ENCODE assay signal across 13 cellular contexts in the genomic region with DNA sequence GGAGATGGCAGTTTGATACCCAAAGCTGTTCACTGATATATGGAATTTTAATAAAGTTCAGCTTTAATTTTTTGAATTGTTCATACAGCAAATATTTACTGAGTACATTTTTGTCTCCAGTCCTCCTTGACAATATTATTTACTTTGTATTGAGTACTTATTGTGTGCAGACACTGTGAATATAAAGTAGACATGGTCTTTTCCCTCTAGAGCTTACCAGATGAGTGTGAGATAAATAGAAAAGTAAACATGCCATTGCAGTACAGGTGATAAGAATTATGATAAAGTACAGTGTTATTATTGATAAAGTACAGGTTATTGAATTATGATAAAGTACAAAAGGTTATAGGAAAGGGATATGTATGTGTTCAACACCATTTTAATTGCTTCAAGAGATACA. TPM values are rescaled to one million over a fixed set of nuclear protein-coding genes. Genes with fewer than 3 reads are reported as not detected.
DNase-seq lines count a peak whose midpoint lies in the region; ATAC-seq and TF ChIP-seq lines count a peak whose summit lies in the region.
"Had no signal": no experiment of that assay in that cellular context is flagged by ENCODE, and none has a peak within 500 bp of the region (broad histone marks: within the 10 kb centered on the region; RNA-seq: fewer than 3 reads in every experiment).

No MANE protein-coding gene starts in this region.

- H3K27me3 ChIP-seq in CD4-positive, alpha-beta memory T cell (ENCODE audit: insufficient read depth, low read length) = no peaks in the 10 kb centered on the region
- H3K27me3 ChIP-seq in naive thymus-derived CD4-positive, alpha-beta T cell (ENCODE audit: control insufficient read depth in 2 of 2, insufficient read depth in 2 of 2, low read length in 2 of 2) = no peaks in the 10 kb centered on the region
- H3K27me3 ChIP-seq in SJCRH30 (no peaks in the 10 kb centered on the region), uterus (no peaks in the 10 kb centered on the region)
- H3K27me3 ChIP-seq: upper lobe of right lung had no signal

- peaks cover 38 to 65% (median 50%) of the 10 kb centered on the region in 4 donors for H3K4me1 Mint-ChIP-seq in CD4-positive, alpha-beta memory T cell
- H3K4me1 Mint-ChIP-seq in HFFc6 (ENCODE audit: low read depth) = peaks cover 61% of the 10 kb centered on the region
- H3K4me1 Mint-ChIP-seq in activated T-helper 2 cell treated with anti-CD3 and anti-CD28 coated beads, Interferon-gamma antibody, Interleukin-2, Interleukin-4, amounts not matched to agents 10 μg/mL and 5 μg/mL and 100 μg/mL, durations not matched to agents 14 hours and 24 hours and 36 hours (ENCODE audit: low read depth) = peaks cover 40% of the 10 kb centered on the region
- peaks cover 39 to 81% (median 66%) of the 10 kb centered on the region in 7 donors for H3K4me1 Mint-ChIP-seq in naive thymus-derived CD4-positive, alpha-beta T cell

- no peak for ATAC-seq in naive thymus-derived CD4-positive, alpha-beta T cell
- ATAC-seq in GM18909 (IDR thresholded peaks at IDR 0.05; ENCODE audit: poor library complexity, unreplicated experiment) = no peak
- ATAC-seq: upper lobe of right lung had no signal

- intact Hi-C loops in CD4-positive, alpha-beta memory T cell (cut with micrococcal nuclease) = loop anchor here (10.0 kb wide), 2 partner anchors 1637 to 1823 kb away; partner anchors contain the start of genes ANAPC13, ASTE1, CEP63 and NEK11
- intact Hi-C loops in activated T-helper 2 cell treated with anti-CD3 and anti-CD28 coated beads, Interferon-gamma antibody, Interleukin-2, Interleukin-4, amounts not matched to agents 10 μg/mL and 5 μg/mL and 100 μg/mL, durations not matched to agents 14 hours and 24 hours and 36 hours (cut with micrococcal nuclease) = no loop called here
- intact Hi-C loops in naive thymus-derived CD4-positive, alpha-beta T cell (cut with micrococcal nuclease) = loop anchor here (5.0 to 10.0 kb wide), 4 partner anchors 910 to 1770 kb away; partner anchors contain the start of genes ATP2C1 (in 1 of the 2), CDV3 (in 1 of the 2), MRPL3 (in 1 of the 2) and NUDT16 (in 1 of the 2)
- intact Hi-C loops in uterus (cut with DNase I; ENCODE audit: low total_unique reads) = no loop called here

- no peaks in the 10 kb centered on the region for H3K9me3 ChIP-seq in CD4-positive, alpha-beta memory T cell (ENCODE audit: control insufficient read depth in 1 of 2, low read length in 2 of 2)
- no peaks in the 10 kb centered on the region for H3K9me3 ChIP-seq in naive thymus-derived CD4-positive, alpha-beta T cell (ENCODE audit: control insufficient read depth in 2 of 3, low read length in 3 of 3)
- H3K9me3 ChIP-seq in SJCRH30 (replicated peaks) = no peaks in the 10 kb centered on the region
- no peaks in the 10 kb centered on the region for H3K9me3 ChIP-seq in uterus
- H3K9me3 ChIP-seq: upper lobe of right lung had no signal

- H3K27ac Mint-ChIP-seq in CD4-positive, alpha-beta memory T cell = peak overlapping the region in 3 of 7 donors; percentile 46 to 74 (median 62)
- no peak overlapping the region for H3K27ac Mint-ChIP-seq in HFFc6
- H3K27ac Mint-ChIP-seq in activated T-helper 2 cell treated with anti-CD3 and anti-CD28 coated beads, Interferon-gamma antibody, Interleukin-2, Interleukin-4, amounts not matched to agents 10 μg/mL and 5 μg/mL and 100 μg/mL, durations not matched to agents 14 hours and 24 hours and 36 hours = no peak overlapping the region
- H3K27ac Mint-ChIP-seq in naive thymus-derived CD4-positive, alpha-beta T cell = peak overlapping the region in 2 of 9 donors; percentile 15 to 34
- H3K27ac Mint-ChIP-seq: activated naive CD4-positive, alpha-beta T cell treated with anti-CD3 and anti-CD28 coated beads for 36 hours had no signal

- H3K36me3 Mint-ChIP-seq in CD4-positive, alpha-beta memory T cell = peaks cover 0 to 20% of the 10 kb centered on the region in 2 donors
- peaks cover 10% of the 10 kb centered on the region for H3K36me3 Mint-ChIP-seq in HFFc6 (ENCODE audit: low read depth)
- H3K36me3 Mint-ChIP-seq in activated T-helper 2 cell treated with anti-CD3 and anti-CD28 coated beads, Interferon-gamma antibody, Interleukin-2, Interleukin-4, amounts not matched to agents 10 μg/mL and 5 μg/mL and 100 μg/mL, durations not matched to agents 14 hours and 24 hours and 36 hours (ENCODE audit: low read depth) = peaks cover 37% of the 10 kb centered on the region
- peaks cover 0 to 8% (median 4%) of the 10 kb centered on the region in 5 donors for H3K36me3 Mint-ChIP-seq in naive thymus-derived CD4-positive, alpha-beta T cell

- POLR2A ChIA-PET in CD4-positive, alpha-beta memory T cell (lab: Charles Lee; ENCODE audit: partially characterized antibody) = no interaction called here
- POLR2A ChIA-PET in naive thymus-derived CD4-positive, alpha-beta T cell (lab: Charles Lee) = interaction anchor here (0.5 to 0.6 kb wide), 2 partner anchors 17 to 249 kb away, joined by 3 read pairs; no protein-coding TSS in a partner anchor

- H3K27ac ChIP-seq in CD4-positive, alpha-beta memory T cell (ENCODE audit: low read depth, low read length) = no peak overlapping the region
- H3K27ac ChIP-seq in naive thymus-derived CD4-positive, alpha-beta T cell (ENCODE audit: low read depth, low read length) = no peak overlapping the region
- H3K27ac ChIP-seq in SJCRH30 (no peak overlapping the region), uterus (no peak overlapping the region)
- H3K27ac ChIP-seq: upper lobe of right lung had no signal

- no peak for DNase-seq in CD4-positive, alpha-beta memory T cell
- DNase-seq in HFFc6 = no peak
- DNase-seq in activated T-helper 2 cell treated with anti-CD3 and anti-CD28 coated beads, Interferon-gamma antibody, Interleukin-2, Interleukin-4, amounts not matched to agents 10 μg/mL and 5 μg/mL and 100 μg/mL, durations not matched to agents 14 hours and 24 hours and 36 hours (ENCODE audit: low spot score) = no peak
- no peak for DNase-seq in naive thymus-derived CD4-positive, alpha-beta T cell
- no peak for DNase-seq in SJCRH30
- no peak for DNase-seq in uterus
- no peak for DNase-seq in COLO668 (lab: John Stamatoyannopoulos, UW; ENCODE audit: unreplicated experiment)
- DNase-seq: activated naive CD4-positive, alpha-beta T cell treated with anti-CD3 and anti-CD28 coated beads for 36 hours; DMS79; NCI-H1930; upper lobe of right lung had no signal

- peak overlapping the region in 5 of 8 donors; percentile 13 to 99 (median 38) for H3K4me3 Mint-ChIP-seq in CD4-positive, alpha-beta memory T cell
- peak overlapping the region; percentile 99 for H3K4me3 Mint-ChIP-seq in HFFc6
- peak overlapping the region; percentile 94 for H3K4me3 Mint-ChIP-seq in activated T-helper 2 cell treated with anti-CD3 and anti-CD28 coated beads, Interferon-gamma antibody, Interleukin-2, Interleukin-4, amounts not matched to agents 10 μg/mL and 5 μg/mL and 100 μg/mL, durations not matched to agents 14 hours and 24 hours and 36 hours (ENCODE audit: low read depth)
- H3K4me3 Mint-ChIP-seq in naive thymus-derived CD4-positive, alpha-beta T cell = peak overlapping the region in 8 of 10 donors; percentile 23 to 97 (median 59)

- H3K4me3 ChIP-seq in CD4-positive, alpha-beta memory T cell (ENCODE audit: low read length in 2 of 2) = no peak overlapping the region
- no peak overlapping the region for H3K4me3 ChIP-seq in naive thymus-derived CD4-positive, alpha-beta T cell (ENCODE audit: low read length)
- H3K4me3 ChIP-seq in SJCRH30 (no peak overlapping the region), uterus (no peak overlapping the region)
- H3K4me3 ChIP-seq: lung had no signal

- peaks cover 47% of the 10 kb centered on the region for H3K4me1 ChIP-seq in CD4-positive, alpha-beta memory T cell (ENCODE audit: insufficient read depth, low read length)
- H3K4me1 ChIP-seq in naive thymus-derived CD4-positive, alpha-beta T cell (ENCODE audit: control insufficient read depth in 2 of 2, insufficient read depth in 2 of 2, low read length in 2 of 2) = peaks cover 9 to 19% of the 10 kb centered on the region in 2 donors
- H3K4me1 ChIP-seq in SJCRH30 (peaks cover 3% of the 10 kb centered on the region; the same call in 1 of the 2 replicates), uterus (peaks cover 0 to 5% of the 10 kb centered on the region in 2 donors)

- TF ChIP-seq CTCF in HFFc6 (IDR thresholded peaks at IDR 0.05) (no peak), uterus (IDR thresholded peaks at IDR 0.05) (no peak)

- H3K9me3 Mint-ChIP-seq in CD4-positive, alpha-beta memory T cell = no peaks in the 10 kb centered on the region
- no peaks in the 10 kb centered on the region for H3K9me3 Mint-ChIP-seq in HFFc6
- H3K9me3 Mint-ChIP-seq in activated T-helper 2 cell treated with anti-CD3 and anti-CD28 coated beads, Interferon-gamma antibody, Interleukin-2, Interleukin-4, amounts not matched to agents 10 μg/mL and 5 μg/mL and 100 μg/mL, durations not matched to agents 14 hours and 24 hours and 36 hours = no peaks in the 10 kb centered on the region
- no peaks in the 10 kb centered on the region for H3K9me3 Mint-ChIP-seq in naive thymus-derived CD4-positive, alpha-beta T cell
- H3K9me3 Mint-ChIP-seq: activated naive CD4-positive, alpha-beta T cell treated with anti-CD3 and anti-CD28 coated beads for 36 hours had no signal

- H3K36me3 ChIP-seq in CD4-positive, alpha-beta memory T cell (ENCODE audit: insufficient read depth, low read length) = no peaks in the 10 kb centered on the region
- peaks cover 0 to 18% (median 0%) of the 10 kb centered on the region in 3 experiments for H3K36me3 ChIP-seq in naive thymus-derived CD4-positive, alpha-beta T cell (ENCODE audit: control insufficient read depth in 2 of 3, insufficient read depth in 3 of 3, low read length in 3 of 3)
- H3K36me3 ChIP-seq in SJCRH30 (peaks cover 8% of the 10 kb centered on the region), uterus (no peaks in the 10 kb centered on the region)
- H3K36me3 ChIP-seq: upper lobe of right lung had no signal

- H3K27me3 Mint-ChIP-seq in CD4-positive, alpha-beta memory T cell = no peaks in the 10 kb centered on the region
- H3K27me3 Mint-ChIP-seq in HFFc6 (ENCODE audit: insufficient read depth) = peaks cover 1% of the 10 kb centered on the region; the same call in 1 of the 2 replicates
- H3K27me3 Mint-ChIP-seq in activated T-helper 2 cell treated with anti-CD3 and anti-CD28 coated beads, Interferon-gamma antibody, Interleukin-2, Interleukin-4, amounts not matched to agents 10 μg/mL and 5 μg/mL and 100 μg/mL, durations not matched to agents 14 hours and 24 hours and 36 hours (ENCODE audit: low read depth) = no peaks in the 10 kb centered on the region
- H3K27me3 Mint-ChIP-seq in naive thymus-derived CD4-positive, alpha-beta T cell = no peaks in the 10 kb centered on the region

- TF ChIP-seq POLR2A in uterus (IDR thresholded peaks at IDR 0.05) = no peak

- CTCF ChIA-PET in CD4-positive, alpha-beta memory T cell (lab: Charles Lee; ENCODE audit: partially characterized antibody) = no interaction called here
- CTCF ChIA-PET in naive thymus-derived CD4-positive, alpha-beta T cell (lab: Charles Lee) = interaction anchor here (2.2 kb wide), 1 partner anchor 19 kb away, joined by 6 read pairs; no protein-coding TSS in a partner anchor

RNA-seq across cellular contexts. Expression of gene UBA5, which starts 2.1 kb away (rescaled TPM):
- 10 to 100 TPM; 33.0 to 33.7 TPM for total RNA-seq in CD4-positive, alpha-beta memory T cell
- polyA plus RNA-seq in CD4-positive, alpha-beta memory T cell = 10 to 100 TPM; 33.1 to 44.5 TPM
- total RNA-seq in HFFc6 (2021; fragmentation: NEBNext Ultra II Directional; extraction: Animal tissue kit (Norgen Biotek cat#: 25700)) = 10 to 100 TPM; 43.8 to 51.5 (median 48.0) TPM
- 75.6 and 80.2 TPM in 2 replicates for total RNA-seq in activated T-helper 2 cell treated with anti-CD3 and anti-CD28 coated beads, Interferon-gamma antibody, Interleukin-2, Interleukin-4, amounts not matched to agents 10 μg/mL and 5 μg/mL and 100 μg/mL, durations not matched to agents 14 hours and 24 hours and 36 hours
- total RNA-seq in naive thymus-derived CD4-positive, alpha-beta T cell = 10 to 100 TPM; 26.8 to 41.5 (median 35.5) TPM
- polyA plus RNA-seq in naive thymus-derived CD4-positive, alpha-beta T cell = 10 to 100 TPM; 42.6 to 43.1 TPM
- 46.4 and 52.6 TPM in 2 replicates for total RNA-seq in SJCRH30 (2014; rRNA removed; shearing (Covaris generic))
- 10 to 100 TPM; 12.6 to 67.2 (median 39.6) TPM for total RNA-seq in uterus

RNA-seq across cellular contexts. Expression of gene ACAD11, which starts 2.6 kb away (rescaled TPM):
- 10 to 100 TPM; 21.6 to 26.9 TPM for total RNA-seq in CD4-positive, alpha-beta memory T cell
- polyA plus RNA-seq in CD4-positive, alpha-beta memory T cell = 1 to 10 TPM; 1.7 to 4.6 TPM
- total RNA-seq in HFFc6 (2021; fragmentation: NEBNext Ultra II Directional; extraction: Animal tissue kit (Norgen Biotek cat#: 25700)) = 10 to 100 TPM; 13.3 to 18.5 (median 13.8) TPM
- total RNA-seq in activated T-helper 2 cell treated with anti-CD3 and anti-CD28 coated beads, Interferon-gamma antibody, Interleukin-2, Interleukin-4, amounts not matched to agents 10 μg/mL and 5 μg/mL and 100 μg/mL, durations not matched to agents 14 hours and 24 hours and 36 hours = 14.9 and 18.3 TPM in 2 replicates
- total RNA-seq in naive thymus-derived CD4-positive, alpha-beta T cell = 10 to 100 TPM; 15.0 to 33.7 (median 27.5) TPM
- polyA plus RNA-seq in naive thymus-derived CD4-positive, alpha-beta T cell = 10 to 100 TPM in 1 of 2 donors, 1 to 10 TPM in 1; 6.0 to 11.7 TPM
- total RNA-seq in SJCRH30 (2014; rRNA removed; shearing (Covaris generic)) = 18.5 and 21.7 TPM in 2 replicates
- 100 to 1,000 TPM in 1 of 4 donors, 10 to 100 TPM in 3; 24.7 to 115 (median 47.0) TPM for total RNA-seq in uterus

RNA-seq across cellular contexts. Expression of gene NPHP3, which starts 60.0 kb away (rescaled TPM):
- 10 to 100 TPM; 68.0 to 72.9 TPM for total RNA-seq in CD4-positive, alpha-beta memory T cell
- 1 to 10 TPM; 1.7 to 4.0 TPM for polyA plus RNA-seq in CD4-positive, alpha-beta memory T cell
- 10 to 100 TPM; 17.6 to 21.6 (median 19.0) TPM for total RNA-seq in HFFc6 (2021; fragmentation: NEBNext Ultra II Directional; extraction: Animal tissue kit (Norgen Biotek cat#: 25700))
- 16.1 and 20.5 TPM in 2 replicates for total RNA-seq in activated T-helper 2 cell treated with anti-CD3 and anti-CD28 coated beads, Interferon-gamma antibody, Interleukin-2, Interleukin-4, amounts not matched to agents 10 μg/mL and 5 μg/mL and 100 μg/mL, durations not matched to agents 14 hours and 24 hours and 36 hours
- 10 to 100 TPM; 21.8 to 78.9 (median 26.1) TPM for total RNA-seq in naive thymus-derived CD4-positive, alpha-beta T cell
- 1 to 10 TPM; 5.0 to 5.2 TPM for polyA plus RNA-seq in naive thymus-derived CD4-positive, alpha-beta T cell
- total RNA-seq in SJCRH30 (2014; rRNA removed; shearing (Covaris generic)) = 18.9 and 28.5 TPM in 2 replicates
- 100 to 1,000 TPM in 1 of 4 donors, 10 to 100 TPM in 3; 50.3 to 111 (median 57.8) TPM for total RNA-seq in uterus

Comparison
In these comparisons a context has a peak if more than half of its experiments do, and no peak if none do; other contexts are left out.
1. H3K4me3 Mint-ChIP-seq: peak in every context shown above with its lines; median percentile 99 in HFFc6; 94 in activated T-helper 2 cell treated with anti-CD3 and anti-CD28 coated beads, Interferon-gamma antibody, Interleukin-2, Interleukin-4, amounts not matched to agents 10 μg/mL and 5 μg/mL and 100 μg/mL, durations not matched to agents 14 hours and 24 hours and 36 hours; 59 in naive thymus-derived CD4-positive, alpha-beta T cell; 38 in CD4-positive, alpha-beta memory T cell.
2. intact Hi-C loops: an anchor here in CD4-positive, alpha-beta memory T cell (10.0 kb wide) and naive thymus-derived CD4-positive, alpha-beta T cell (5.0 to 10.0 kb wide); none called in activated T-helper 2 cell treated with anti-CD3 and anti-CD28 coated beads, Interferon-gamma antibody, Interleukin-2, Interleukin-4, amounts not matched to agents 10 μg/mL and 5 μg/mL and 100 μg/mL, durations not matched to agents 14 hours and 24 hours and 36 hours and uterus.